1 cellular context compared by ENCODE assay signal in genomic region chr15:44667039-44667360, GRCh38.
A peak's percentile ranks its signal among the peaks of the same experiment; 100 is the strongest.
TF ChIP-seq lines count a peak whose summit lies in the region.

No MANE protein-coding gene starts in this region.

TF ChIP-seq in GM12878, 131 proteins besides CTCF, POLR2A, EP300 and RAD21:
- TF ChIP-seq CBFB (IDR thresholded peaks at IDR 0.05; ENCODE audit: low read depth), result no peak
- TF ChIP-seq EGR1 (IDR thresholded peaks at IDR 0.05; ENCODE audit: borderline replicate concordance in 1 of 2, low read depth in 2 of 2, low read length in 2 of 2), result no peak
- peak; percentile 36; the same call in 1 of the 2 replicates for TF ChIP-seq IKZF1 (conservative IDR thresholded peaks at IDR 0.05)
- peak; percentile 37 to 54; a peak in 2 of 4 replicates for TF ChIP-seq IKZF2 (IDR thresholded peaks at IDR 0.05)
- no peak for TF ChIP-seq SMAD5 (IDR thresholded peaks at IDR 0.05; ENCODE audit: low read depth)
- TF ChIP-seq TCF3 (IDR thresholded peaks at IDR 0.05; ENCODE audit: borderline replicate concordance, insufficient read depth, low read depth, low read length), result no peak
- peak; percentile 44; the same call in 1 of the 2 replicates for TF ChIP-seq EED (IDR thresholded peaks at IDR 0.05; ENCODE audit: low read depth)
